Comparison of ENCODE assay signal across 1 cellular context in the genomic region with DNA sequence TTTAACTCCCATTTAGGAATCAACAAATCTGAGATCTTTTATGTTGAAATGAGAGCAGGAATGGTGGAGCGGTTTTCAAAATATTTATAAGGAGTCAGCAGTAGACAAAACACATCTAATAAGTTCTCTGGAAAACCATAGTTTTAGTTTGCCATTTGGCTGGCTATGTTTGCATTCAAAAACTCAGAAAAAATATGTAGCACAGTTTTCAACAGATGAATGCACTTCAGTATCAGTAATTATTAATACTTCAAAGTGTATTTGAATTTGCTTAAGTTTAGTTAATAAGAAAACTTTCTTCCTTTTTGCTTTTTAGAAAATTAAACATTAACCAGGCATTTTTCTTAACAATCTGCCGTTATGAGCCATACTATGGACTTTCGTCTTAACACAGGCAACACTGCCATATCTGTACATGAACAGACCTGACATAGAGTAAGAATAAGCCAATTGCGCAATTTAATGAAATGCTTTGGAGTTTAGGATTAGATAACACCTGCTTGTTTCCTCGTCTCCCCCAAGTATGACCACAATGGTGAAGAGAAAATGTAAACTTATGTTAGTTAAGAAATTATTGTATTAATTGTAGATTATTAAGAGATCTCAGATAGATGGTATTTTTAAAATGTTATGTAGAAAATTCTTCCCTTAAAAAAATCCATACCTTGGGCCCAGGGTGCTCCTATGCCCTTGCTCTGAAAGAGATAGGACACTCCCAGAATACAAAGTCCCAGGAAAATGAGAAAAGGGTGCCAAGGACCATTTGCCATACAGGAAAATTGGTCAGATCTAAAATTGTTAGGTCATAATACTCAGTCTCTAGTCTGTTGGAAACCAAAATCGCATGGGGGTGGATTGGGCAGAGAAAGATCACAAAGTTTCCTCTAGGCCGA.
TF ChIP-seq lines count a peak whose summit lies in the region.

No MANE protein-coding gene starts in this region.

TF ChIP-seq in HepG2, 621 proteins besides CTCF, POLR2A, EP300 and RAD21 (continued from another document and continues in another):
- TF ChIP-seq, protein P1, sequence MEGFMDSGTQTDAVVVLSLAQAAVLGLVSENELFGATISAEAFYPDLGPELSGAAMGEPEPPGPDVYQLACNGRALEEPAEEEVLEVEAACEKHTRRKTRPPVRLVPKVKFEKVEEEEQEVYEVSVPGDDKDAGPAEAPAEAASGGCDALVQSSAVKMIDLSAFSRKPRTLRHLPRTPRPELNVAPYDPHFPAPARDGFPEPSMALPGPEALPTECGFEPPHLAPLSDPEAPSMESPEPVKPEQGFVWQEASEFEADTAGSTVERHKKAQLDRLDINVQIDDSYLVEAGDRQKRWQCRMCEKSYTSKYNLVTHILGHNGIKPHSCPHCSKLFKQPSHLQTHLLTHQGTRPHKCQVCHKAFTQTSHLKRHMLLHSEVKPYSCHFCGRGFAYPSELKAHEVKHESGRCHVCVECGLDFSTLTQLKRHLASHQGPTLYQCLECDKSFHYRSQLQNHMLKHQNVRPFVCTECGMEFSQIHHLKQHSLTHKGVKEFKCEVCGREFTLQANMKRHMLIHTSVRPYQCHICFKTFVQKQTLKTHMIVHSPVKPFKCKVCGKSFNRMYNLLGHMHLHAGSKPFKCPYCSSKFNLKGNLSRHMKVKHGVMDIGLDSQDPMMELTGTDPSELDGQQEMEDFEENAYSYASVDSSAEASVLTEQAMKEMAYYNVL (CRISPR knock-in tag; IDR thresholded peaks at IDR 0.05; ENCODE audit: borderline replicate concordance) = no peak
- TF ChIP-seq, protein P2, sequence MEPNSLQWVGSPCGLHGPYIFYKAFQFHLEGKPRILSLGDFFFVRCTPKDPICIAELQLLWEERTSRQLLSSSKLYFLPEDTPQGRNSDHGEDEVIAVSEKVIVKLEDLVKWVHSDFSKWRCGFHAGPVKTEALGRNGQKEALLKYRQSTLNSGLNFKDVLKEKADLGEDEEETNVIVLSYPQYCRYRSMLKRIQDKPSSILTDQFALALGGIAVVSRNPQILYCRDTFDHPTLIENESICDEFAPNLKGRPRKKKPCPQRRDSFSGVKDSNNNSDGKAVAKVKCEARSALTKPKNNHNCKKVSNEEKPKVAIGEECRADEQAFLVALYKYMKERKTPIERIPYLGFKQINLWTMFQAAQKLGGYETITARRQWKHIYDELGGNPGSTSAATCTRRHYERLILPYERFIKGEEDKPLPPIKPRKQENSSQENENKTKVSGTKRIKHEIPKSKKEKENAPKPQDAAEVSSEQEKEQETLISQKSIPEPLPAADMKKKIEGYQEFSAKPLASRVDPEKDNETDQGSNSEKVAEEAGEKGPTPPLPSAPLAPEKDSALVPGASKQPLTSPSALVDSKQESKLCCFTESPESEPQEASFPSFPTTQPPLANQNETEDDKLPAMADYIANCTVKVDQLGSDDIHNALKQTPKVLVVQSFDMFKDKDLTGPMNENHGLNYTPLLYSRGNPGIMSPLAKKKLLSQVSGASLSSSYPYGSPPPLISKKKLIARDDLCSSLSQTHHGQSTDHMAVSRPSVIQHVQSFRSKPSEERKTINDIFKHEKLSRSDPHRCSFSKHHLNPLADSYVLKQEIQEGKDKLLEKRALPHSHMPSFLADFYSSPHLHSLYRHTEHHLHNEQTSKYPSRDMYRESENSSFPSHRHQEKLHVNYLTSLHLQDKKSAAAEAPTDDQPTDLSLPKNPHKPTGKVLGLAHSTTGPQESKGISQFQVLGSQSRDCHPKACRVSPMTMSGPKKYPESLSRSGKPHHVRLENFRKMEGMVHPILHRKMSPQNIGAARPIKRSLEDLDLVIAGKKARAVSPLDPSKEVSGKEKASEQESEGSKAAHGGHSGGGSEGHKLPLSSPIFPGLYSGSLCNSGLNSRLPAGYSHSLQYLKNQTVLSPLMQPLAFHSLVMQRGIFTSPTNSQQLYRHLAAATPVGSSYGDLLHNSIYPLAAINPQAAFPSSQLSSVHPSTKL (CRISPR knock-in tag; IDR thresholded peaks at IDR 0.05) = peak; percentile 96
- no peak for TF ChIP-seq SMAD1 (CRISPR knock-in tag; IDR thresholded peaks at IDR 0.05; ENCODE audit: borderline replicate concordance, low read depth)
- TF ChIP-seq NCOR1 (IDR thresholded peaks at IDR 0.05; ENCODE audit: borderline replicate concordance, low read length) = peak; percentile 72; the same call in 1 of the 2 replicates
- no peak for TF ChIP-seq ZNF703 (CRISPR knock-in tag; IDR thresholded peaks at IDR 0.05; ENCODE audit: borderline replicate concordance)
- TF ChIP-seq RFX1 (IDR thresholded peaks at IDR 0.05) = no peak
- TF ChIP-seq, protein P3, sequence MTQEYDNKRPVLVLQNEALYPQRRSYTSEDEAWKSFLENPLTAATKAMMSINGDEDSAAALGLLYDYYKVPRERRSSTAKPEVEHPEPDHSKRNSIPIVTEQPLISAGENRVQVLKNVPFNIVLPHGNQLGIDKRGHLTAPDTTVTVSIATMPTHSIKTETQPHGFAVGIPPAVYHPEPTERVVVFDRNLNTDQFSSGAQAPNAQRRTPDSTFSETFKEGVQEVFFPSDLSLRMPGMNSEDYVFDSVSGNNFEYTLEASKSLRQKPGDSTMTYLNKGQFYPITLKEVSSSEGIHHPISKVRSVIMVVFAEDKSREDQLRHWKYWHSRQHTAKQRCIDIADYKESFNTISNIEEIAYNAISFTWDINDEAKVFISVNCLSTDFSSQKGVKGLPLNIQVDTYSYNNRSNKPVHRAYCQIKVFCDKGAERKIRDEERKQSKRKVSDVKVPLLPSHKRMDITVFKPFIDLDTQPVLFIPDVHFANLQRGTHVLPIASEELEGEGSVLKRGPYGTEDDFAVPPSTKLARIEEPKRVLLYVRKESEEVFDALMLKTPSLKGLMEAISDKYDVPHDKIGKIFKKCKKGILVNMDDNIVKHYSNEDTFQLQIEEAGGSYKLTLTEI (CRISPR knock-in tag; conservative IDR thresholded peaks at IDR 0.05) = no peak
- no peak for TF ChIP-seq NFE2 (CRISPR knock-in tag; IDR thresholded peaks at IDR 0.05)
- no peak for TF ChIP-seq ARID2 (CRISPR knock-in tag; IDR thresholded peaks at IDR 0.05; ENCODE audit: borderline replicate concordance)
- TF ChIP-seq, protein P4, sequence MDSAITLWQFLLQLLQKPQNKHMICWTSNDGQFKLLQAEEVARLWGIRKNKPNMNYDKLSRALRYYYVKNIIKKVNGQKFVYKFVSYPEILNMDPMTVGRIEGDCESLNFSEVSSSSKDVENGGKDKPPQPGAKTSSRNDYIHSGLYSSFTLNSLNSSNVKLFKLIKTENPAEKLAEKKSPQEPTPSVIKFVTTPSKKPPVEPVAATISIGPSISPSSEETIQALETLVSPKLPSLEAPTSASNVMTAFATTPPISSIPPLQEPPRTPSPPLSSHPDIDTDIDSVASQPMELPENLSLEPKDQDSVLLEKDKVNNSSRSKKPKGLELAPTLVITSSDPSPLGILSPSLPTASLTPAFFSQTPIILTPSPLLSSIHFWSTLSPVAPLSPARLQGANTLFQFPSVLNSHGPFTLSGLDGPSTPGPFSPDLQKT (CRISPR knock-in tag; IDR thresholded peaks at IDR 0.05; ENCODE audit: borderline replicate concordance) = no peak
- TF ChIP-seq ZNF3 (CRISPR knock-in tag; IDR thresholded peaks at IDR 0.05) = no peak
- TF ChIP-seq, protein P5, sequence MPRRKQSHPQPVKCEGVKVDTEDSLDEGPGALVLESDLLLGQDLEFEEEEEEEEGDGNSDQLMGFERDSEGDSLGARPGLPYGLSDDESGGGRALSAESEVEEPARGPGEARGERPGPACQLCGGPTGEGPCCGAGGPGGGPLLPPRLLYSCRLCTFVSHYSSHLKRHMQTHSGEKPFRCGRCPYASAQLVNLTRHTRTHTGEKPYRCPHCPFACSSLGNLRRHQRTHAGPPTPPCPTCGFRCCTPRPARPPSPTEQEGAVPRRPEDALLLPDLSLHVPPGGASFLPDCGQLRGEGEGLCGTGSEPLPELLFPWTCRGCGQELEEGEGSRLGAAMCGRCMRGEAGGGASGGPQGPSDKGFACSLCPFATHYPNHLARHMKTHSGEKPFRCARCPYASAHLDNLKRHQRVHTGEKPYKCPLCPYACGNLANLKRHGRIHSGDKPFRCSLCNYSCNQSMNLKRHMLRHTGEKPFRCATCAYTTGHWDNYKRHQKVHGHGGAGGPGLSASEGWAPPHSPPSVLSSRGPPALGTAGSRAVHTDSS (CRISPR knock-in tag; conservative IDR thresholded peaks at IDR 0.05) = no peak
- no peak for TF ChIP-seq ZNF430 (CRISPR knock-in tag; IDR thresholded peaks at IDR 0.05)
- TF ChIP-seq RELA (CRISPR knock-in tag; IDR thresholded peaks at IDR 0.05) = no peak
- TF ChIP-seq CCAR2 (optimal IDR thresholded peaks at IDR 0.05; ENCODE audit: low read depth, low read length) = no peak
- TF ChIP-seq, protein P6, sequence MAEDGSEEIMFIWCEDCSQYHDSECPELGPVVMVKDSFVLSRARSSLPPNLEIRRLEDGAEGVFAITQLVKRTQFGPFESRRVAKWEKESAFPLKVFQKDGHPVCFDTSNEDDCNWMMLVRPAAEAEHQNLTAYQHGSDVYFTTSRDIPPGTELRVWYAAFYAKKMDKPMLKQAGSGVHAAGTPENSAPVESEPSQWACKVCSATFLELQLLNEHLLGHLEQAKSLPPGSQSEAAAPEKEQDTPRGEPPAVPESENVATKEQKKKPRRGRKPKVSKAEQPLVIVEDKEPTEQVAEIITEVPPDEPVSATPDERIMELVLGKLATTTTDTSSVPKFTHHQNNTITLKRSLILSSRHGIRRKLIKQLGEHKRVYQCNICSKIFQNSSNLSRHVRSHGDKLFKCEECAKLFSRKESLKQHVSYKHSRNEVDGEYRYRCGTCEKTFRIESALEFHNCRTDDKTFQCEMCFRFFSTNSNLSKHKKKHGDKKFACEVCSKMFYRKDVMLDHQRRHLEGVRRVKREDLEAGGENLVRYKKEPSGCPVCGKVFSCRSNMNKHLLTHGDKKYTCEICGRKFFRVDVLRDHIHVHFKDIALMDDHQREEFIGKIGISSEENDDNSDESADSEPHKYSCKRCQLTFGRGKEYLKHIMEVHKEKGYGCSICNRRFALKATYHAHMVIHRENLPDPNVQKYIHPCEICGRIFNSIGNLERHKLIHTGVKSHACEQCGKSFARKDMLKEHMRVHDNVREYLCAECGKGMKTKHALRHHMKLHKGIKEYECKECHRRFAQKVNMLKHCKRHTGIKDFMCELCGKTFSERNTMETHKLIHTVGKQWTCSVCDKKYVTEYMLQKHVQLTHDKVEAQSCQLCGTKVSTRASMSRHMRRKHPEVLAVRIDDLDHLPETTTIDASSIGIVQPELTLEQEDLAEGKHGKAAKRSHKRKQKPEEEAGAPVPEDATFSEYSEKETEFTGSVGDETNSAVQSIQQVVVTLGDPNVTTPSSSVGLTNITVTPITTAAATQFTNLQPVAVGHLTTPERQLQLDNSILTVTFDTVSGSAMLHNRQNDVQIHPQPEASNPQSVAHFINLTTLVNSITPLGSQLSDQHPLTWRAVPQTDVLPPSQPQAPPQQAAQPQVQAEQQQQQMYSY (CRISPR knock-in tag; IDR thresholded peaks at IDR 0.05) = no peak
- no peak for TF ChIP-seq ZNF263 (CRISPR knock-in tag; IDR thresholded peaks at IDR 0.05)
- TF ChIP-seq CAMTA2 (CRISPR knock-in tag; IDR thresholded peaks at IDR 0.05; ENCODE audit: borderline replicate concordance) = no peak
- TF ChIP-seq SIN3B (IDR thresholded peaks at IDR 0.05; ENCODE audit: low read length) = no peak
- TF ChIP-seq ZC3H4 (CRISPR knock-in tag; IDR thresholded peaks at IDR 0.05; ENCODE audit: borderline replicate concordance) = no peak
- no peak for TF ChIP-seq NR2C2 (CRISPR knock-in tag; IDR thresholded peaks at IDR 0.05; ENCODE audit: borderline replicate concordance)
- TF ChIP-seq, protein P7, sequence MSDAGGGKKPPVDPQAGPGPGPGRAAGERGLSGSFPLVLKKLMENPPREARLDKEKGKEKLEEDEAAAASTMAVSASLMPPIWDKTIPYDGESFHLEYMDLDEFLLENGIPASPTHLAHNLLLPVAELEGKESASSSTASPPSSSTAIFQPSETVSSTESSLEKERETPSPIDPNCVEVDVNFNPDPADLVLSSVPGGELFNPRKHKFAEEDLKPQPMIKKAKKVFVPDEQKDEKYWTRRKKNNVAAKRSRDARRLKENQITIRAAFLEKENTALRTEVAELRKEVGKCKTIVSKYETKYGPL (CRISPR knock-in tag; IDR thresholded peaks at IDR 0.05) = no peak
- TF ChIP-seq CEBPB (IDR thresholded peaks at IDR 0.05; ENCODE audit: borderline replicate concordance, low read depth, low read length) = peak; percentile 99
- TF ChIP-seq ZSCAN9 (CRISPR knock-in tag; IDR thresholded peaks at IDR 0.05; ENCODE audit: borderline replicate concordance) = 0 out of 2 replicates have a peak, but pooled peaks have one; percentile 33
- TF ChIP-seq GZF1 (CRISPR knock-in tag; IDR thresholded peaks at IDR 0.05) = no peak
- TF ChIP-seq TSC22D2 (CRISPR knock-in tag; IDR thresholded peaks at IDR 0.05; ENCODE audit: borderline replicate concordance) = peak; percentile 25; the same call in 1 of the 2 replicates
- TF ChIP-seq, protein P8, sequence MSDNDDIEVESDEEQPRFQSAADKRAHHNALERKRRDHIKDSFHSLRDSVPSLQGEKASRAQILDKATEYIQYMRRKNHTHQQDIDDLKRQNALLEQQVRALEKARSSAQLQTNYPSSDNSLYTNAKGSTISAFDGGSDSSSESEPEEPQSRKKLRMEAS (IDR thresholded peaks at IDR 0.05) = no peak
- no peak for TF ChIP-seq FOXP1 (IDR thresholded peaks at IDR 0.05)
- TF ChIP-seq FOXP1 (CRISPR knock-in tag; IDR thresholded peaks at IDR 0.05) = peak; percentile 48; the same call in 1 of the 2 replicates
- TF ChIP-seq, protein P9, sequence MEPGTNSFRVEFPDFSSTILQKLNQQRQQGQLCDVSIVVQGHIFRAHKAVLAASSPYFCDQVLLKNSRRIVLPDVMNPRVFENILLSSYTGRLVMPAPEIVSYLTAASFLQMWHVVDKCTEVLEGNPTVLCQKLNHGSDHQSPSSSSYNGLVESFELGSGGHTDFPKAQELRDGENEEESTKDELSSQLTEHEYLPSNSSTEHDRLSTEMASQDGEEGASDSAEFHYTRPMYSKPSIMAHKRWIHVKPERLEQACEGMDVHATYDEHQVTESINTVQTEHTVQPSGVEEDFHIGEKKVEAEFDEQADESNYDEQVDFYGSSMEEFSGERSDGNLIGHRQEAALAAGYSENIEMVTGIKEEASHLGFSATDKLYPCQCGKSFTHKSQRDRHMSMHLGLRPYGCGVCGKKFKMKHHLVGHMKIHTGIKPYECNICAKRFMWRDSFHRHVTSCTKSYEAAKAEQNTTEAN (CRISPR knock-in tag; conservative IDR thresholded peaks at IDR 0.05) = no peak
- TF ChIP-seq, protein P10, sequence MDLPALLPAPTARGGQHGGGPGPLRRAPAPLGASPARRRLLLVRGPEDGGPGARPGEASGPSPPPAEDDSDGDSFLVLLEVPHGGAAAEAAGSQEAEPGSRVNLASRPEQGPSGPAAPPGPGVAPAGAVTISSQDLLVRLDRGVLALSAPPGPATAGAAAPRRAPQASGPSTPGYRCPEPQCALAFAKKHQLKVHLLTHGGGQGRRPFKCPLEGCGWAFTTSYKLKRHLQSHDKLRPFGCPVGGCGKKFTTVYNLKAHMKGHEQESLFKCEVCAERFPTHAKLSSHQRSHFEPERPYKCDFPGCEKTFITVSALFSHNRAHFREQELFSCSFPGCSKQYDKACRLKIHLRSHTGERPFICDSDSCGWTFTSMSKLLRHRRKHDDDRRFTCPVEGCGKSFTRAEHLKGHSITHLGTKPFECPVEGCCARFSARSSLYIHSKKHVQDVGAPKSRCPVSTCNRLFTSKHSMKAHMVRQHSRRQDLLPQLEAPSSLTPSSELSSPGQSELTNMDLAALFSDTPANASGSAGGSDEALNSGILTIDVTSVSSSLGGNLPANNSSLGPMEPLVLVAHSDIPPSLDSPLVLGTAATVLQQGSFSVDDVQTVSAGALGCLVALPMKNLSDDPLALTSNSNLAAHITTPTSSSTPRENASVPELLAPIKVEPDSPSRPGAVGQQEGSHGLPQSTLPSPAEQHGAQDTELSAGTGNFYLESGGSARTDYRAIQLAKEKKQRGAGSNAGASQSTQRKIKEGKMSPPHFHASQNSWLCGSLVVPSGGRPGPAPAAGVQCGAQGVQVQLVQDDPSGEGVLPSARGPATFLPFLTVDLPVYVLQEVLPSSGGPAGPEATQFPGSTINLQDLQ (CRISPR knock-in tag; IDR thresholded peaks at IDR 0.05) = no peak
